Comparison of ENCODE assay signal across 11 cellular contexts in genomic region chr11:2776351-2777061, GRCh38.
DNase-seq lines count a peak whose midpoint lies in the region; ATAC-seq and TF ChIP-seq lines count a peak whose summit lies in the region.
"Had no signal": no experiment of that assay in that cellular context is flagged by ENCODE, and none has a peak within 500 bp of the region (broad histone marks: within the 10 kb centered on the region; RNA-seq: fewer than 3 reads in every experiment).

No MANE protein-coding gene starts in this region.

- H3K27ac Mint-ChIP-seq in activated naive CD8-positive, alpha-beta T cell treated with anti-CD3 and anti-CD28 coated beads, Interleukin-2, amount 10 ng/mL, durations not matched to agents 7 days and 5 days: no peak overlapping the region
- no peak overlapping the region for H3K27ac Mint-ChIP-seq in activated naive CD8-positive, alpha-beta T cell treated with anti-CD3 and anti-CD28 coated beads, Interleukin-2, amount 50 U/mL, for 24 hours
- no peak overlapping the region for H3K27ac Mint-ChIP-seq in CD4-positive, alpha-beta memory T cell

- TF ChIP-seq CTCF in suprapubic skin (IDR thresholded peaks at IDR 0.05): no peak

- H3K36me3 Mint-ChIP-seq in activated naive CD8-positive, alpha-beta T cell treated with anti-CD3 and anti-CD28 coated beads, Interleukin-2, amount 10 ng/mL, durations not matched to agents 7 days and 5 days: no peaks in the 10 kb centered on the region
- no peaks in the 10 kb centered on the region for H3K36me3 Mint-ChIP-seq in activated naive CD8-positive, alpha-beta T cell treated with anti-CD3 and anti-CD28 coated beads, Interleukin-2, amount 50 U/mL, for 24 hours (ENCODE audit: low read depth)
- peaks cover 5 to 9% of the 10 kb centered on the region in 2 donors for H3K36me3 Mint-ChIP-seq in CD4-positive, alpha-beta memory T cell

- H3K27me3 ChIP-seq in suprapubic skin: no peaks in the 10 kb centered on the region
- no peaks in the 10 kb centered on the region for H3K27me3 ChIP-seq in CD4-positive, alpha-beta memory T cell (ENCODE audit: insufficient read depth, low read length)

- no peaks in the 10 kb centered on the region for H3K9me3 ChIP-seq in suprapubic skin
- no peaks in the 10 kb centered on the region for H3K9me3 ChIP-seq in CD4-positive, alpha-beta memory T cell (ENCODE audit: control insufficient read depth in 1 of 2, low read length in 2 of 2)
- H3K9me3 ChIP-seq: left lung had no signal

- H3K4me3 ChIP-seq in suprapubic skin: no peak overlapping the region
- no peak overlapping the region for H3K4me3 ChIP-seq in CD4-positive, alpha-beta memory T cell (ENCODE audit: low read length in 2 of 2)
- H3K4me3 ChIP-seq: left lung had no signal

- intact Hi-C loops in CD4-positive, alpha-beta memory T cell (cut with micrococcal nuclease): no loop called here

- no peak for ATAC-seq in activated naive CD8-positive, alpha-beta T cell treated with anti-CD3 and anti-CD28 coated beads, Interleukin-2, amount 10 ng/mL, durations not matched to agents 7 days and 5 days (ENCODE audit: low read depth)
- no peak for ATAC-seq in activated naive CD8-positive, alpha-beta T cell treated with anti-CD3 and anti-CD28 coated beads, Interleukin-2, amount 50 U/mL, for 24 hours
- ATAC-seq in left lobe of liver: no peak
- ATAC-seq in GM18858 (IDR thresholded peaks at IDR 0.05; ENCODE audit: unreplicated experiment): no peak
- ATAC-seq: left lung had no signal

- H3K4me1 ChIP-seq in suprapubic skin: peaks cover 30% of the 10 kb centered on the region
- peaks cover 12% of the 10 kb centered on the region for H3K4me1 ChIP-seq in CD4-positive, alpha-beta memory T cell (ENCODE audit: insufficient read depth, low read length)

- H3K27ac ChIP-seq in suprapubic skin: no peak overlapping the region
- H3K27ac ChIP-seq in CD4-positive, alpha-beta memory T cell (ENCODE audit: low read depth, low read length): no peak overlapping the region
- H3K27ac ChIP-seq: left lung, parathyroid adenoma had no signal

- H3K27me3 Mint-ChIP-seq in activated naive CD8-positive, alpha-beta T cell treated with anti-CD3 and anti-CD28 coated beads, Interleukin-2, amount 10 ng/mL, durations not matched to agents 7 days and 5 days: peaks cover 15% of the 10 kb centered on the region
- H3K27me3 Mint-ChIP-seq in activated naive CD8-positive, alpha-beta T cell treated with anti-CD3 and anti-CD28 coated beads, Interleukin-2, amount 50 U/mL, for 24 hours: no peaks in the 10 kb centered on the region
- H3K27me3 Mint-ChIP-seq in CD4-positive, alpha-beta memory T cell: no peaks in the 10 kb centered on the region

- H3K36me3 ChIP-seq in suprapubic skin: no peaks in the 10 kb centered on the region
- no peaks in the 10 kb centered on the region for H3K36me3 ChIP-seq in CD4-positive, alpha-beta memory T cell (ENCODE audit: insufficient read depth, low read length)
- H3K36me3 ChIP-seq: left lung had no signal

- no peak for TF ChIP-seq EP300 in suprapubic skin (IDR thresholded peaks at IDR 0.05)

- WGBS in suprapubic skin: 92% methylated on average over 9 of the region's 19 CpGs

- POLR2A ChIA-PET in activated naive CD8-positive, alpha-beta T cell treated with anti-CD3 and anti-CD28 coated beads, Interleukin-2, amount 10 ng/mL, durations not matched to agents 7 days and 5 days (lab: Charles Lee): no interaction called here
- POLR2A ChIA-PET in CD4-positive, alpha-beta memory T cell (lab: Charles Lee; ENCODE audit: partially characterized antibody): no interaction called here

- no peaks in the 10 kb centered on the region for H3K9me3 Mint-ChIP-seq in activated naive CD8-positive, alpha-beta T cell treated with anti-CD3 and anti-CD28 coated beads, Interleukin-2, amount 10 ng/mL, durations not matched to agents 7 days and 5 days
- no peaks in the 10 kb centered on the region for H3K9me3 Mint-ChIP-seq in activated naive CD8-positive, alpha-beta T cell treated with anti-CD3 and anti-CD28 coated beads, Interleukin-2, amount 50 U/mL, for 24 hours
- H3K9me3 Mint-ChIP-seq in CD4-positive, alpha-beta memory T cell: no peaks in the 10 kb centered on the region

- peak; percentile 22 for DNase-seq in activated naive CD8-positive, alpha-beta T cell treated with anti-CD3 and anti-CD28 coated beads, Interleukin-2, amount 10 ng/mL, durations not matched to agents 7 days and 5 days
- DNase-seq in activated naive CD8-positive, alpha-beta T cell treated with anti-CD3 and anti-CD28 coated beads, Interleukin-2, amount 50 U/mL, for 24 hours: no peak
- peak; percentile 48 for DNase-seq in activated CD8-positive, alpha-beta memory T cell treated with anti-CD3 and anti-CD28 coated beads for 24 hours
- DNase-seq in left lobe of liver (ENCODE audit: low spot score) (peak; percentile 42), suprapubic skin (ENCODE audit: low spot score in 2 of 2) (peak; percentile 58 to 76), middle frontal gyrus (ENCODE audit: extremely low spot score, low spot score) (no peak)
- no peak for DNase-seq in CD4-positive, alpha-beta memory T cell
- DNase-seq: stimulated activated naive CD4-positive, alpha-beta T cell had no signal

- no peak overlapping the region for H3K4me3 Mint-ChIP-seq in activated naive CD8-positive, alpha-beta T cell treated with anti-CD3 and anti-CD28 coated beads, Interleukin-2, amount 10 ng/mL, durations not matched to agents 7 days and 5 days
- H3K4me3 Mint-ChIP-seq in activated naive CD8-positive, alpha-beta T cell treated with anti-CD3 and anti-CD28 coated beads, Interleukin-2, amount 50 U/mL, for 24 hours: no peak overlapping the region
- H3K4me3 Mint-ChIP-seq in CD4-positive, alpha-beta memory T cell: no peak overlapping the region

- TF ChIP-seq POLR2A in suprapubic skin (IDR thresholded peaks at IDR 0.05): no peak

- peaks cover 18% of the 10 kb centered on the region for H3K4me1 Mint-ChIP-seq in activated naive CD8-positive, alpha-beta T cell treated with anti-CD3 and anti-CD28 coated beads, Interleukin-2, amount 10 ng/mL, durations not matched to agents 7 days and 5 days
- H3K4me1 Mint-ChIP-seq in activated naive CD8-positive, alpha-beta T cell treated with anti-CD3 and anti-CD28 coated beads, Interleukin-2, amount 50 U/mL, for 24 hours: peaks cover 13% of the 10 kb centered on the region
- peaks cover 9 to 34% (median 17%) of the 10 kb centered on the region in 4 donors for H3K4me1 Mint-ChIP-seq in CD4-positive, alpha-beta memory T cell

- CTCF ChIA-PET in CD4-positive, alpha-beta memory T cell (lab: Charles Lee; ENCODE audit: partially characterized antibody): interaction anchor here (1.5 kb wide), 1 partner anchor 245 kb away, joined by 3 read pairs; no protein-coding TSS in a partner anchor

Comparison
In these comparisons a context has a peak if more than half of its experiments do, and no peak if none do; other contexts are left out.
1. DNase-seq: peak in activated naive CD8-positive, alpha-beta T cell treated with anti-CD3 and anti-CD28 coated beads, Interleukin-2, amount 10 ng/mL, durations not matched to agents 7 days and 5 days (single experiment), activated CD8-positive, alpha-beta memory T cell treated with anti-CD3 and anti-CD28 coated beads for 24 hours (single experiment), left lobe of liver (single experiment) and suprapubic skin (2 of 2); none in activated naive CD8-positive, alpha-beta T cell treated with anti-CD3 and anti-CD28 coated beads, Interleukin-2, amount 50 U/mL, for 24 hours (single experiment), middle frontal gyrus (single experiment) and CD4-positive, alpha-beta memory T cell (0 of 5).